Comparison of ENCODE assay signal across 7 cellular contexts in the genomic region with DNA sequence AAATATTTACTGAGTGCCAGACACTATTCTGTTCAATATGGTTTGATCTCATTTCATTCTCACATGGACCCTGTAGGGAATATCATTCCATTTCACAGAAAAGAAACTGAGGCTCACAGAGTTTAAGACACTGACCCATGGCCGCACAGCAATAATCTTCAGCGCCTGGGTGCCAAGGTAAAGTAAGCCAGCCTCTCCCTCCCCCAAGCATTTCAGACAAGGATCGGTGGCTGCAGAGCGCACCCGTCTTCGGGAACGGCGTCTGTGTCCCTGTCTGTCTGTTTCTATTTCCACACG. TPM values are rescaled to one million over a fixed set of nuclear protein-coding genes. Genes with fewer than 3 reads are reported as not detected.
A peak's percentile ranks its signal among the peaks of the same experiment; 100 is the strongest.
DNase-seq lines count a peak whose midpoint lies in the region; ATAC-seq and TF ChIP-seq lines count a peak whose summit lies in the region.

No MANE protein-coding gene starts in this region.

- peak overlapping the region; percentile 67 for H3K9ac ChIP-seq in HCT116 (ENCODE audit: low read length)
- peak overlapping the region; percentile 74 to 79 (median 75) for H3K9ac ChIP-seq in skeletal muscle tissue (ENCODE audit: low read depth in 1 of 3, low read length in 3 of 3)

- peak overlapping the region; percentile 74 for H3K4me2 ChIP-seq in HCT116 (ENCODE audit: low read length)

- TF ChIP-seq POLR2A in HCT116 (IDR thresholded peaks at IDR 0.05; ENCODE audit: borderline replicate concordance, extremely low read depth, insufficient read depth, insufficient read length), result no peak

- RAD21 ChIA-PET in HCT116 (lab: Charles Lee; ENCODE audit: low non-redundant PET in 1 of 2, low total read pairs in 2 of 2, uncharacterized antibody in 2 of 2, unreplicated experiment in 2 of 2), result no interaction called here

- H3K36me3 ChIP-seq in HCT116 (ENCODE audit: control insufficient read depth in 1 of 2, insufficient read depth in 2 of 2, low read length in 2 of 2), result no peaks in the 10 kb centered on the region
- H3K36me3 ChIP-seq in WERI-Rb-1, result no peaks in the 10 kb centered on the region
- H3K36me3 ChIP-seq in skeletal muscle tissue (ENCODE audit: control insufficient read depth in 3 of 3, insufficient read depth in 3 of 3, low read length in 3 of 3), result no peaks in the 10 kb centered on the region

- H3K9me2 ChIP-seq in HCT116 (ENCODE audit: insufficient read depth), result no peaks in the 10 kb centered on the region

- POLR2A ChIA-PET in HCT116 (lab: Charles Lee), result interaction anchor here (1.2 kb wide), 1 partner anchor 10 kb away, joined by 4 read pairs; no protein-coding TSS in a partner anchor

- H3K4me3 ChIP-seq in HCT116 (replicated peaks in 1 of 2; ENCODE audit: low read depth in 1 of 2, low read length in 2 of 2) (peak overlapping the region; percentile 51 to 58), WERI-Rb-1 (ENCODE audit: low read depth, low read length) (peak overlapping the region; percentile 52), right cardiac atrium (ENCODE audit: low read length) (peak overlapping the region; percentile 39), skeletal muscle tissue (ENCODE audit: low read length in 3 of 3) (peak overlapping the region; percentile 59 to 82 (median 70))

- peak overlapping the region; percentile 89 for H3K27ac ChIP-seq in HCT116 (ENCODE audit: low read depth, low read length)
- H3K27ac ChIP-seq in WERI-Rb-1, result peak overlapping the region; percentile 49
- no peak overlapping the region for H3K27ac ChIP-seq in right cardiac atrium (ENCODE audit: low read length)
- peak overlapping the region; percentile 44 for H3K27ac ChIP-seq in skeletal muscle tissue (ENCODE audit: low read depth, low read length)

- DNase-seq in HCT116 (ENCODE audit: low read depth, low spot score), result no peak
- DNase-seq in WERI-Rb-1, result no peak
- DNase-seq in right cardiac atrium, result no peak
- DNase-seq in AG20443 (ENCODE audit: low spot score), result no peak
- DNase-seq in amygdala (lab: John Stamatoyannopoulos, UW), result no peak

- no TSS peak for BruUV-seq in HCT116 (replicated peaks; lab: Mats Ljungman, UMichigan)

- TF ChIP-seq CTCF in HCT116 (IDR thresholded peaks at IDR 0.05 in 2 of 3, conservative IDR thresholded peaks at IDR 0.05 in 1 of 3; ENCODE audit: borderline replicate concordance in 1 of 3, insufficient read depth in 1 of 3, low read depth in 2 of 3, low read length in 2 of 3) (no peak), WERI-Rb-1 (IDR thresholded peaks at IDR 0.05; ENCODE audit: low read depth, low read length) (no peak)

- no peaks in the 10 kb centered on the region for H3K9me3 ChIP-seq in HCT116 (ENCODE audit: control insufficient read depth in 1 of 2, insufficient read depth in 1 of 2, low read depth in 1 of 2, low read length in 2 of 2)
- peaks cover 9% of the 10 kb centered on the region for H3K9me3 ChIP-seq in WERI-Rb-1 (ENCODE audit: severe bottlenecking)
- no peaks in the 10 kb centered on the region for H3K9me3 ChIP-seq in right cardiac atrium (ENCODE audit: control insufficient read depth, low read length)
- no peaks in the 10 kb centered on the region for H3K9me3 ChIP-seq in skeletal muscle tissue (ENCODE audit: control insufficient read depth in 3 of 3, low read length in 3 of 3)

- H3K27me3 ChIP-seq in HCT116 (ENCODE audit: insufficient read depth, low read length) (no peaks in the 10 kb centered on the region), WERI-Rb-1 (ENCODE audit: insufficient read depth, low read depth, severe bottlenecking) (no peaks in the 10 kb centered on the region), right cardiac atrium (ENCODE audit: control insufficient read depth, insufficient read depth) (no peaks in the 10 kb centered on the region), skeletal muscle tissue (ENCODE audit: control insufficient read depth in 3 of 3, insufficient read depth in 3 of 3, low read length in 3 of 3) (peaks cover 36 to 40% (median 39%) of the 10 kb centered on the region in 3 donors)

- TF ChIP-seq RAD21 in HCT116 (IDR thresholded peaks at IDR 0.05; ENCODE audit: low read depth), result no peak

- H4K20me1 ChIP-seq in HCT116 (ENCODE audit: insufficient read depth), result no peaks in the 10 kb centered on the region

- peaks cover under 1% of the 10 kb centered on the region; the same call in 1 of the 2 replicates for H3K79me2 ChIP-seq in HCT116 (ENCODE audit: insufficient read depth, low read length)

- ATAC-seq in HCT116, result no peak
- ATAC-seq in right cardiac atrium, result no peak
- no peak for ATAC-seq in GM18870 (IDR thresholded peaks at IDR 0.05; ENCODE audit: unreplicated experiment)

- CTCF ChIA-PET in HCT116 (lab: Charles Lee), result interaction anchor here (0.6 to 3.3 kb wide), 12 partner anchors 8 to 367 kb away, joined by 3 to 60 read pairs (median 6); a partner anchor contains a TSS

- peaks cover 20 to 50% of the 10 kb centered on the region in 2 experiments for H3K4me1 ChIP-seq in HCT116 (ENCODE audit: control insufficient read depth in 1 of 2, insufficient read depth in 2 of 2, low read length in 2 of 2)
- H3K4me1 ChIP-seq in right cardiac atrium (ENCODE audit: control insufficient read depth, insufficient read depth, low read length), result peaks cover 4% of the 10 kb centered on the region
- H3K4me1 ChIP-seq in skeletal muscle tissue (ENCODE audit: control insufficient read depth in 3 of 3, insufficient read depth in 3 of 3, low read length in 3 of 3), result peaks cover 32 to 44% (median 34%) of the 10 kb centered on the region in 3 donors

- H2AFZ ChIP-seq in HCT116 (ENCODE audit: low read depth, low read length, poor library complexity, severe bottlenecking), result peak overlapping the region; percentile 25

- WGBS in right cardiac atrium, result 7% methylated on average over 9 of the region's 9 CpGs

- intact Hi-C loops in HCT116 (cut with micrococcal nuclease), result no loop called here
- intact Hi-C loops in right cardiac atrium (cut with DNase I), result no loop called here

TF ChIP-seq in HCT116, 20 proteins besides CTCF, POLR2A, EP300 and RAD21:
- TF ChIP-seq CEBPB (IDR thresholded peaks at IDR 0.05; ENCODE audit: low read depth) (no peak), SIN3A (IDR thresholded peaks at IDR 0.05; ENCODE audit: low read depth) (no peak), SP1 (IDR thresholded peaks at IDR 0.05; ENCODE audit: low read depth) (no peak), ZNF274 (IDR thresholded peaks at IDR 0.05; ENCODE audit: low read depth, low read length) (no peak), FOSL1 (IDR thresholded peaks at IDR 0.05; ENCODE audit: low read depth) (no peak)
- TF ChIP-seq, protein P1, sequence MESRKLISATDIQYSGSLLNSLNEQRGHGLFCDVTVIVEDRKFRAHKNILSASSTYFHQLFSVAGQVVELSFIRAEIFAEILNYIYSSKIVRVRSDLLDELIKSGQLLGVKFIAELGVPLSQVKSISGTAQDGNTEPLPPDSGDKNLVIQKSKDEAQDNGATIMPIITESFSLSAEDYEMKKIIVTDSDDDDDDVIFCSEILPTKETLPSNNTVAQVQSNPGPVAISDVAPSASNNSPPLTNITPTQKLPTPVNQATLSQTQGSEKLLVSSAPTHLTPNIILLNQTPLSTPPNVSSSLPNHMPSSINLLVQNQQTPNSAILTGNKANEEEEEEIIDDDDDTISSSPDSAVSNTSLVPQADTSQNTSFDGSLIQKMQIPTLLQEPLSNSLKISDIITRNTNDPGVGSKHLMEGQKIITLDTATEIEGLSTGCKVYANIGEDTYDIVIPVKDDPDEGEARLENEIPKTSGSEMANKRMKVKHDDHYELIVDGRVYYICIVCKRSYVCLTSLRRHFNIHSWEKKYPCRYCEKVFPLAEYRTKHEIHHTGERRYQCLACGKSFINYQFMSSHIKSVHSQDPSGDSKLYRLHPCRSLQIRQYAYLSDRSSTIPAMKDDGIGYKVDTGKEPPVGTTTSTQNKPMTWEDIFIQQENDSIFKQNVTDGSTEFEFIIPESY (IDR thresholded peaks at IDR 0.05; ENCODE audit: extremely low read depth, insufficient replicate concordance, low read length), result no peak

RNA-seq across cellular contexts. Expression of a gene that starts 4.3 kb away (rescaled TPM):
- 33.7 TPM for total RNA-seq in HCT116 (2021; ENCODE audit: unreplicated experiment)
- 23.3 and 25.2 TPM in 2 replicates for polyA plus RNA-seq in HCT116 (2012)
- 10 to 100 TPM in 3 of 4 donors, 1 to 10 TPM in 1; 8.4 to 14.2 (median 11.0) TPM for total RNA-seq in right cardiac atrium
- 5.5 TPM for polyA plus RNA-seq in right cardiac atrium
- 1.0 TPM for total RNA-seq in skeletal muscle tissue

RNA-seq across cellular contexts. Expression of a gene that starts 12.7 kb away (rescaled TPM):
- total RNA-seq in HCT116 (2021; ENCODE audit: unreplicated experiment) (260 TPM), right cardiac atrium (100 to 1,000 TPM; 131 to 133 (median 132) TPM), skeletal muscle tissue (73.1 TPM)
- polyA plus RNA-seq in HCT116 (2012), result 336 and 355 TPM in 2 replicates
- 228 TPM for polyA plus RNA-seq in right cardiac atrium

RNA-seq across cellular contexts. Expression of a gene that starts 35.7 kb away (rescaled TPM):
- total RNA-seq in HCT116 (2021; ENCODE audit: unreplicated experiment) (110 TPM), right cardiac atrium (10 to 100 TPM; 56.3 to 77.0 (median 73.4) TPM), skeletal muscle tissue (38.1 TPM)
- 97.1 and 98.1 TPM in 2 replicates for polyA plus RNA-seq in HCT116 (2012)
- 71.6 TPM for polyA plus RNA-seq in right cardiac atrium
